Comparison of ENCODE assay signal across 30 cellular contexts in the genomic region with DNA sequence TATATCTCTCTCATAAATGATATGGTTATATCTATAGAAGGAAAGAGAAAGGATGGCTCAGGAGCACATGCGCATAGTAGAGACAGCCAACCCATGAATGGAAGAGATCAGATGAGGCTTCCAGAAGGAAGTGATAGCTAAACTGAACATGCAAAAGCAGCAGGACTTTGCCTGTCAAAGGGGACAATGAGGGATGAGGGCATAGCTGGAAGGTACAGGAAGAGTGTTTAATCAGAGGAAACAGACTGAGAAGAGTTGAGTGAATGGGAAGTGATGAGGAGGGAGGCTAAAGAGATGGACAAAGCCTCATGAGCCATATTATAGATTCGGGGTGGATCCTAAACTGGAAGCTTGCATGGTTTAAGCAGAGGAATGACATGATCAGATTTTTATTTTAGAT. TPM values are rescaled to one million over a fixed set of nuclear protein-coding genes. Genes with fewer than 3 reads are reported as not detected.
"Had no signal": no experiment of that assay in that cellular context is flagged by ENCODE, and none has a peak within 500 bp of the region (broad histone marks: within the 10 kb centered on the region; RNA-seq: fewer than 3 reads in every experiment).

No MANE protein-coding gene starts in this region.

- H3K4me3 Mint-ChIP-seq: activated CD4-positive, alpha-beta memory T cell treated with anti-CD3 and anti-CD28 coated beads, Interleukin-2, amount 10 ng/mL, durations not matched to agents 7 days and 5 days; activated CD8-positive, alpha-beta memory T cell treated with anti-CD3 and anti-CD28 coated beads, Interleukin-2, amount 10 ng/mL, durations not matched to agents 7 days and 5 days; activated naive CD4-positive, alpha-beta T cell treated with anti-CD3 and anti-CD28 coated beads, Interleukin-2, amount 10 ng/mL, durations not matched to agents 7 days and 5 days; activated naive CD8-positive, alpha-beta T cell; activated naive CD8-positive, alpha-beta T cell treated with anti-CD3 and anti-CD28 coated beads, Interleukin-2, amount 50 U/mL, for 24 hours had no signal

- H3K27me3 ChIP-seq: brain microvascular endothelial cell, Peyer's patch had no signal

- H3K9me3 ChIP-seq: Peyer's patch had no signal

- H3K9me3 Mint-ChIP-seq: activated CD4-positive, alpha-beta memory T cell treated with anti-CD3 and anti-CD28 coated beads, Interleukin-2, amount 10 ng/mL, durations not matched to agents 7 days and 5 days; activated naive CD4-positive, alpha-beta T cell treated with anti-CD3 and anti-CD28 coated beads, Interleukin-2, amount 10 ng/mL, durations not matched to agents 7 days and 5 days; activated naive CD8-positive, alpha-beta T cell treated with anti-CD3 and anti-CD28 coated beads, Interleukin-2, amount 50 U/mL, for 24 hours had no signal

- FAIRE-seq: TTC549 had no signal

- H3K36me3 ChIP-seq: brain microvascular endothelial cell, Peyer's patch, WERI-Rb-1 had no signal

- DNase-seq: activated CD4-positive, alpha-beta memory T cell treated with anti-CD3 and anti-CD28 coated beads, Interleukin-2, amount 10 ng/mL, durations not matched to agents 7 days and 5 days; activated CD4-positive, alpha-beta T cell treated with anti-CD3 and anti-CD28 coated beads for 1 hour; activated CD4-positive, alpha-beta T cell treated with anti-CD3 and anti-CD28 coated beads for 48 hours; activated CD4-positive, CD25-positive, alpha-beta regulatory T cell; activated CD8-positive, alpha-beta memory T cell treated with anti-CD3 and anti-CD28 coated beads for 24 hours; activated CD8-positive, alpha-beta memory T cell treated with anti-CD3 and anti-CD28 coated beads, Interleukin-2, amount 10 ng/mL, durations not matched to agents 7 days and 5 days; activated CD8-positive, alpha-beta memory T cell treated with anti-CD3 and anti-CD28 coated beads, Interleukin-2, amount 50 U/mL, for 48 hours; activated effector memory CD4-positive, alpha-beta T cell treated with Interleukin-2 at 50 U/mL for 16 hours; activated naive CD4-positive, alpha-beta T cell treated with anti-CD3 and anti-CD28 coated beads, Interleukin-2, amount 10 ng/mL, durations not matched to agents 7 days and 5 days; activated naive CD8-positive, alpha-beta T cell treated with anti-CD3 and anti-CD28 coated beads, Interleukin-2, amount 50 U/mL, for 24 hours; activated T-cell treated with anti-CD3 and anti-CD28 coated beads, Interleukin-2, amount 50 U/mL, for 48 hours; anterior cingulate cortex; brain microvascular endothelial cell; central memory CD4-positive, alpha-beta T cell; NCI-H1092; NCI-H1436 treated with DMSO at 0.1 percent for 48 hours; NCI-H1694 treated with DMSO at 0.1 percent for 48 hours; NCI-H2029; NCI-H345; NCI-H524 treated with DMSO at 0.1 percent for 48 hours; Peyer's patch; RPMI8226; SIG-M5; T1000; WERI-Rb-1 had no signal

- H3K27ac ChIP-seq: Peyer's patch, WERI-Rb-1 had no signal

- ATAC-seq: activated CD8-positive, alpha-beta memory T cell treated with anti-CD3 and anti-CD28 coated beads, Interleukin-2, amount 10 ng/mL, durations not matched to agents 7 days and 5 days; activated naive CD8-positive, alpha-beta T cell treated with anti-CD3 and anti-CD28 coated beads, Interleukin-2, amount 50 U/mL, for 24 hours; SK-N-SH treated with all-trans-retinoic acid at 6 μM for 48 hours had no signal

- H3K27ac Mint-ChIP-seq: activated CD4-positive, alpha-beta memory T cell treated with anti-CD3 and anti-CD28 coated beads, Interleukin-2, amount 10 ng/mL, durations not matched to agents 7 days and 5 days; activated CD8-positive, alpha-beta memory T cell treated with anti-CD3 and anti-CD28 coated beads, Interleukin-2, amount 10 ng/mL, durations not matched to agents 7 days and 5 days; activated naive CD4-positive, alpha-beta T cell treated with anti-CD3 and anti-CD28 coated beads, Interleukin-2, amount 10 ng/mL, durations not matched to agents 7 days and 5 days; activated naive CD8-positive, alpha-beta T cell; activated naive CD8-positive, alpha-beta T cell treated with anti-CD3 and anti-CD28 coated beads, Interleukin-2, amount 50 U/mL, for 24 hours had no signal

- H3K36me3 Mint-ChIP-seq: activated CD8-positive, alpha-beta memory T cell treated with anti-CD3 and anti-CD28 coated beads, Interleukin-2, amount 10 ng/mL, durations not matched to agents 7 days and 5 days; activated naive CD4-positive, alpha-beta T cell treated with anti-CD3 and anti-CD28 coated beads, Interleukin-2, amount 10 ng/mL, durations not matched to agents 7 days and 5 days; activated naive CD8-positive, alpha-beta T cell had no signal

- H3K4me1 ChIP-seq: Peyer's patch had no signal

- H3K27me3 Mint-ChIP-seq: activated CD4-positive, alpha-beta memory T cell treated with anti-CD3 and anti-CD28 coated beads, Interleukin-2, amount 10 ng/mL, durations not matched to agents 7 days and 5 days; activated naive CD4-positive, alpha-beta T cell treated with anti-CD3 and anti-CD28 coated beads, Interleukin-2, amount 10 ng/mL, durations not matched to agents 7 days and 5 days had no signal

- H3K4me1 Mint-ChIP-seq: activated CD4-positive, alpha-beta memory T cell treated with anti-CD3 and anti-CD28 coated beads, Interleukin-2, amount 10 ng/mL, durations not matched to agents 7 days and 5 days; activated CD8-positive, alpha-beta memory T cell treated with anti-CD3 and anti-CD28 coated beads, Interleukin-2, amount 10 ng/mL, durations not matched to agents 7 days and 5 days; activated naive CD4-positive, alpha-beta T cell treated with anti-CD3 and anti-CD28 coated beads, Interleukin-2, amount 10 ng/mL, durations not matched to agents 7 days and 5 days; activated naive CD8-positive, alpha-beta T cell treated with anti-CD3 and anti-CD28 coated beads, Interleukin-2, amount 50 U/mL, for 24 hours had no signal

- H3K4me3 ChIP-seq: Peyer's patch had no signal

RNA-seq across cellular contexts. Expression of gene VEPH1, which starts 26.5 kb away (rescaled TPM):
- total RNA-seq: activated CD4-positive, alpha-beta memory T cell treated with anti-CD3 and anti-CD28 coated beads, Interleukin-2, amount 10 ng/mL, durations not matched to agents 7 days and 5 days; activated CD8-positive, alpha-beta memory T cell treated with anti-CD3 and anti-CD28 coated beads, Interleukin-2, amount 10 ng/mL, durations not matched to agents 7 days and 5 days; T-helper 1 cell treated with Interleukin-12 subunit alpha and Interleukin-12 subunit beta and Interleukin-4 antibody, amounts not matched to agents 30 ng/mL and 1 ng/mL, for 36 hours; T-helper 2 cell treated with Interferon-gamma antibody and Interleukin-4, amounts not matched to agents 100 ng/mL and 5 ng/mL, for 36 hours had no signal
